ENCODE assay signal across 34 cellular contexts in genomic region chr4:110068248-110068647, GRCh38.
"Had no signal": no experiment of that assay in that cellular context is flagged by ENCODE, and none has a peak within 500 bp of the region (broad histone marks: within the 10 kb centered on the region; RNA-seq: fewer than 3 reads in every experiment).

No MANE protein-coding gene starts in this region.

- DNase-seq: activated B cell treated with CpG ODN at 0.5 μM for 24 hours; activated CD4-positive, alpha-beta T cell treated with anti-CD3 and anti-CD28 coated beads for 48 hours; activated CD4-positive, alpha-beta T cell treated with anti-CD3 and anti-CD28 coated beads, Interleukin-2, amount 50 U/mL, for 1 hour; activated CD4-positive, alpha-beta T cell treated with anti-CD3 and anti-CD28 coated beads, Interleukin-2, amount 50 U/mL, for 48 hours; activated CD8-positive, alpha-beta memory T cell treated with anti-CD3 and anti-CD28 coated beads for 24 hours; activated CD8-positive, alpha-beta T cell treated with anti-CD3 and anti-CD28 coated beads for 36 hours; activated effector memory CD4-positive, alpha-beta T cell treated with Interleukin-2 at 50 U/mL for 16 hours; activated gamma-delta T cell treated with Interleukin-2 at 50 U/mL for 16 hours; activated naive CD4-positive, alpha-beta T cell treated with anti-CD3 and anti-CD28 coated beads, Interleukin-2, amount 50 U/mL, for 16 hours; activated naive CD4-positive, alpha-beta T cell treated with Interleukin-2 at 50 U/mL for 16 hours; activated naive CD8-positive, alpha-beta T cell treated with anti-CD3 and anti-CD28 coated beads, Interleukin-2, amount 10 ng/mL, durations not matched to agents 7 days and 5 days; activated T-cell treated with anti-CD3 and anti-CD28 coated beads, Interleukin-2, amount 50 U/mL, for 4 hours; central memory CD4-positive, alpha-beta T cell; cerebellar nuclear complex; colonic mucosa; effector CD8-positive, alpha-beta T cell; esophagus squamous epithelium; foreskin melanocyte; head of caudate nucleus; T-helper 1 cell; T-helper 17 cell; T1000; WERI-Rb-1 had no signal

- H3K36me3 ChIP-seq: ascending aorta, breast epithelium, colonic mucosa, esophagus squamous epithelium, gastroesophageal sphincter, WERI-Rb-1 had no signal

- H3K27me3 Mint-ChIP-seq: activated B cell treated with CpG ODN at 0.5 μM for 24 hours; activated CD8-positive, alpha-beta T cell treated with anti-CD3 and anti-CD28 coated beads for 36 hours; activated naive CD8-positive, alpha-beta T cell treated with anti-CD3 and anti-CD28 coated beads, Interleukin-2, amount 10 ng/mL, durations not matched to agents 7 days and 5 days; activated T-helper 17 cell treated with anti-CD3 and anti-CD28 coated beads, Interleukin-2, amount 50 U/mL, for 72 hours; brain; T-helper 17 cell had no signal

- H3K4me3 Mint-ChIP-seq: activated B cell treated with CpG ODN at 0.5 μM for 24 hours; activated CD8-positive, alpha-beta T cell treated with anti-CD3 and anti-CD28 coated beads for 36 hours; activated naive CD8-positive, alpha-beta T cell treated with anti-CD3 and anti-CD28 coated beads, Interleukin-2, amount 10 ng/mL, durations not matched to agents 7 days and 5 days; activated T-cell treated with anti-CD3 and anti-CD28 coated beads, Interleukin-2, amount 50 U/mL, for 4 hours; activated T-helper 17 cell treated with anti-CD3 and anti-CD28 coated beads, Interleukin-2, amount 50 U/mL, for 72 hours; brain; T-helper 17 cell; T-helper 2 cell treated with Interferon-gamma antibody and Interleukin-4, amounts not matched to agents 5 μg/mL and 100 μg/mL, for 36 hours had no signal

- H3K9me3 ChIP-seq: ascending aorta, breast epithelium, colonic mucosa, esophagus squamous epithelium, gastroesophageal sphincter had no signal

- ATAC-seq: activated CD4-positive, CD25-positive, alpha-beta regulatory T cell treated with anti-CD3 and anti-CD28 coated beads, Interleukin-2, amount 50 U/mL, for 24 hours; activated CD8-positive, alpha-beta T cell treated with anti-CD3 and anti-CD28 coated beads for 36 hours; activated T-cell treated with anti-CD3 and anti-CD28 coated beads, Interleukin-2, amount 50 U/mL, for 4 hours; activated T-helper 17 cell treated with anti-CD3 and anti-CD28 coated beads, Interleukin-2, amount 50 U/mL, for 72 hours; gastroesophageal sphincter; T-helper 17 cell had no signal

- H3K27ac Mint-ChIP-seq: activated B cell treated with CpG ODN at 0.5 μM for 24 hours; activated CD8-positive, alpha-beta T cell treated with anti-CD3 and anti-CD28 coated beads for 36 hours; activated naive CD8-positive, alpha-beta T cell treated with anti-CD3 and anti-CD28 coated beads, Interleukin-2, amount 10 ng/mL, durations not matched to agents 7 days and 5 days; activated T-helper 17 cell treated with anti-CD3 and anti-CD28 coated beads, Interleukin-2, amount 50 U/mL, for 72 hours; T-helper 17 cell; T-helper 2 cell treated with Interferon-gamma antibody and Interleukin-4, amounts not matched to agents 5 μg/mL and 100 μg/mL, for 36 hours had no signal

- H3K4me1 ChIP-seq: ascending aorta, breast epithelium, colonic mucosa, esophagus squamous epithelium had no signal

- H3K27ac ChIP-seq: ascending aorta, breast epithelium, cardiac muscle cell, colonic mucosa, epithelial cell of prostate, esophagus squamous epithelium, gastroesophageal sphincter, WERI-Rb-1 had no signal

- FAIRE-seq: endometrium, endothelial cell of umbilical vein had no signal

- H3K27me3 ChIP-seq: ascending aorta, breast epithelium, cardiac muscle cell, colonic mucosa, esophagus squamous epithelium, gastroesophageal sphincter had no signal

- H3K4me1 Mint-ChIP-seq: activated B cell treated with CpG ODN at 0.5 μM for 24 hours; activated naive CD8-positive, alpha-beta T cell treated with anti-CD3 and anti-CD28 coated beads, Interleukin-2, amount 10 ng/mL, durations not matched to agents 7 days and 5 days; activated T-helper 17 cell treated with anti-CD3 and anti-CD28 coated beads, Interleukin-2, amount 50 U/mL, for 72 hours; T-helper 17 cell had no signal

- H3K36me3 Mint-ChIP-seq: activated naive CD8-positive, alpha-beta T cell treated with anti-CD3 and anti-CD28 coated beads, Interleukin-2, amount 10 ng/mL, durations not matched to agents 7 days and 5 days had no signal

- H3K4me3 ChIP-seq: ascending aorta, breast epithelium, cardiac muscle cell, colonic mucosa, esophagus squamous epithelium, gastroesophageal sphincter had no signal

- H3K9me3 Mint-ChIP-seq: activated B cell treated with CpG ODN at 0.5 μM for 24 hours; activated CD8-positive, alpha-beta T cell treated with anti-CD3 and anti-CD28 coated beads for 36 hours; activated naive CD8-positive, alpha-beta T cell treated with anti-CD3 and anti-CD28 coated beads, Interleukin-2, amount 10 ng/mL, durations not matched to agents 7 days and 5 days; activated T-cell treated with anti-CD3 and anti-CD28 coated beads, Interleukin-2, amount 50 U/mL, for 4 hours; activated T-helper 17 cell treated with anti-CD3 and anti-CD28 coated beads, Interleukin-2, amount 50 U/mL, for 72 hours; T-helper 2 cell treated with Interferon-gamma antibody and Interleukin-4, amounts not matched to agents 5 μg/mL and 100 μg/mL, for 36 hours had no signal
